Comparison of ENCODE assay signal across 1 cellular context in genomic region chr3:137007376-137007775, GRCh38. TPM values are rescaled to one million over a fixed set of nuclear protein-coding genes. Genes with fewer than 3 reads are reported as not detected.
"Had no signal": no experiment of that assay in that cellular context is flagged by ENCODE, and none has a peak within 500 bp of the region (broad histone marks: within the 10 kb centered on the region; RNA-seq: fewer than 3 reads in every experiment).

No MANE protein-coding gene starts in this region.

RNA-seq across cellular contexts. Expression of gene IL20RB, which starts 49.6 kb away (rescaled TPM):
- total RNA-seq: epithelial cell of proximal tubule had no signal
